ENCODE assay signal across 8 cellular contexts in genomic region chr12:57519758-57520007, GRCh38. TPM values are rescaled to one million over a fixed set of nuclear protein-coding genes. Genes with fewer than 3 reads are reported as not detected.
DNase-seq lines count a peak whose midpoint lies in the region; ATAC-seq and TF ChIP-seq lines count a peak whose summit lies in the region.

No MANE protein-coding gene starts in this region.

- intact Hi-C loops in activated CD8-positive, alpha-beta T cell treated with anti-CD3 and anti-CD28 coated beads for 36 hours (cut with micrococcal nuclease), result loop anchor here (5.0 kb wide), 1 partner anchor 42 kb away; the partner anchor contains the start of gene ARHGAP9

- POLR2A ChIA-PET in activated CD8-positive, alpha-beta T cell treated with anti-CD3 and anti-CD28 coated beads for 36 hours (lab: Charles Lee), result interaction anchor here (0.6 to 5.7 kb wide), 11 partner anchors 10 to 290 kb away, joined by 3 to 50 read pairs (median 4); partner anchors contain the start of genes DCTN2, MARS1, OS9 and SHMT2

- H3K27me3 ChIP-seq in gastroesophageal sphincter, result no peaks in the 10 kb centered on the region
- H3K27me3 ChIP-seq in smooth muscle cell (ENCODE audit: low read depth), result no peaks in the 10 kb centered on the region

- no peak for TF ChIP-seq CTCF in activated CD8-positive, alpha-beta T cell treated with anti-CD3 and anti-CD28 coated beads for 36 hours (IDR thresholded peaks at IDR 0.05)
- TF ChIP-seq CTCF in gastroesophageal sphincter (IDR thresholded peaks at IDR 0.05), result no peak
- TF ChIP-seq CTCF in smooth muscle cell (IDR thresholded peaks at IDR 0.05; ENCODE audit: borderline replicate concordance, insufficient read depth, poor library complexity, severe bottlenecking), result no peak

- no peak overlapping the region for H2AFZ ChIP-seq in smooth muscle cell (ENCODE audit: low read depth)

- H3K4me3 ChIP-seq in gastroesophageal sphincter, result peak overlapping the region; percentile 74 to 79
- H3K4me3 ChIP-seq in smooth muscle cell, result peak overlapping the region; percentile 89

- H3K27ac Mint-ChIP-seq in activated CD8-positive, alpha-beta T cell treated with anti-CD3 and anti-CD28 coated beads for 36 hours, result peak overlapping the region; percentile 99

- H3K4me1 Mint-ChIP-seq in activated CD8-positive, alpha-beta T cell treated with anti-CD3 and anti-CD28 coated beads for 36 hours (ENCODE audit: low read depth), result peaks cover 61% of the 10 kb centered on the region

- peaks cover 39% of the 10 kb centered on the region for H3K79me2 ChIP-seq in smooth muscle cell (ENCODE audit: low read depth)

- H3K4me1 ChIP-seq in gastroesophageal sphincter (peaks cover 5 to 72% (median 47%) of the 10 kb centered on the region in 3 donors), smooth muscle cell (ENCODE audit: low read depth) (peaks cover 34% of the 10 kb centered on the region)

- no peak for TF ChIP-seq POLR2A in gastroesophageal sphincter (IDR thresholded peaks at IDR 0.05)

- peak overlapping the region; percentile 88 for H3K4me2 ChIP-seq in smooth muscle cell

- peak overlapping the region; percentile 93 to 99 (median 98) for H3K27ac ChIP-seq in gastroesophageal sphincter
- peak overlapping the region; percentile 98 for H3K27ac ChIP-seq in smooth muscle cell (ENCODE audit: low read depth)

- peak overlapping the region; percentile 95 for H3K4me3 Mint-ChIP-seq in activated CD8-positive, alpha-beta T cell treated with anti-CD3 and anti-CD28 coated beads for 36 hours

- no peak for TF ChIP-seq EP300 in gastroesophageal sphincter (IDR thresholded peaks at IDR 0.05)

- H3K36me3 Mint-ChIP-seq in activated CD8-positive, alpha-beta T cell treated with anti-CD3 and anti-CD28 coated beads for 36 hours (ENCODE audit: low read depth), result peaks cover 57% of the 10 kb centered on the region

- H3K9ac ChIP-seq in smooth muscle cell (ENCODE audit: low read depth), result peak overlapping the region; percentile 98

- WGBS in gastroesophageal sphincter (ENCODE audit: low coverage in 1 of 2), 2 donors, result 0% methylated on average over 2 of the region's 3 CpGs; no CpG with 5 or more reads in 1 of the 2 donors
- 8% methylated on average over 3 of the region's 3 CpGs for WGBS in smooth muscle cell (ENCODE audit: low lambda C conversion rate)

- peaks cover 49% of the 10 kb centered on the region for H4K20me1 ChIP-seq in smooth muscle cell (ENCODE audit: low read depth)

- H3K27me3 Mint-ChIP-seq in activated CD8-positive, alpha-beta T cell treated with anti-CD3 and anti-CD28 coated beads for 36 hours, result no peaks in the 10 kb centered on the region

- H3K36me3 ChIP-seq in gastroesophageal sphincter, result peaks cover 5 to 38% of the 10 kb centered on the region in 2 donors
- H3K36me3 ChIP-seq in smooth muscle cell (ENCODE audit: low read depth), result peaks cover 5% of the 10 kb centered on the region

- H3K9me3 Mint-ChIP-seq in activated CD8-positive, alpha-beta T cell treated with anti-CD3 and anti-CD28 coated beads for 36 hours, result no peaks in the 10 kb centered on the region

- ATAC-seq in activated CD8-positive, alpha-beta T cell treated with anti-CD3 and anti-CD28 coated beads for 36 hours, result no peak
- no peak for ATAC-seq in gastroesophageal sphincter
- ATAC-seq in GM19328 (IDR thresholded peaks at IDR 0.05; ENCODE audit: unreplicated experiment), result no peak

- peaks cover 67% of the 10 kb centered on the region for H3F3A ChIP-seq in smooth muscle cell (ENCODE audit: low read depth)

- DNase-seq in SIG-M5 treated with dmso at 0.1 percent for 504 hours (lab: John Stamatoyannopoulos, UW; ENCODE audit: unreplicated experiment) (peak; percentile 43), SIG-M5 (lab: John Stamatoyannopoulos, UW) (no peak), smooth muscle cell (lab: John Stamatoyannopoulos, UW; ENCODE audit: unreplicated experiment) (no peak), medulla oblongata (ENCODE audit: extremely low spot score) (no peak), HK-2 (ENCODE audit: unreplicated experiment) (no peak)
- peak; percentile 30 for DNase-seq in activated CD8-positive, alpha-beta T cell treated with anti-CD3 and anti-CD28 coated beads for 36 hours

- H3K9me3 ChIP-seq in gastroesophageal sphincter, result no peaks in the 10 kb centered on the region
- H3K9me3 ChIP-seq in smooth muscle cell (replicated peaks; ENCODE audit: low read depth), result no peaks in the 10 kb centered on the region

- CTCF ChIA-PET in activated CD8-positive, alpha-beta T cell treated with anti-CD3 and anti-CD28 coated beads for 36 hours (lab: Charles Lee), result interaction anchor here (1.5 to 2.6 kb wide), 2 partner anchors 43 to 61 kb away, joined by 7 read pairs; no protein-coding TSS in a partner anchor

RNA-seq across cellular contexts. Expression of gene DDIT3, which starts 0.6 kb away (rescaled TPM):
- total RNA-seq in activated CD8-positive, alpha-beta T cell treated with anti-CD3 and anti-CD28 coated beads for 36 hours, result 10 to 100 TPM; 28.0 TPM
- total RNA-seq in gastroesophageal sphincter (10 to 100 TPM; 17.7 to 41.2 (median 36.5) TPM), smooth muscle cell (25.8 and 28.4 TPM in 2 replicates)
- polyA plus RNA-seq in smooth muscle cell, result 27.8 and 43.5 TPM in 2 replicates

RNA-seq across cellular contexts. Expression of gene MBD6, which starts 2.9 kb away (rescaled TPM):
- total RNA-seq in activated CD8-positive, alpha-beta T cell treated with anti-CD3 and anti-CD28 coated beads for 36 hours, result 10 to 100 TPM; 46.5 to 47.3 TPM
- 10 to 100 TPM in 3 of 4 donors, 1 to 10 TPM in 1; 8.9 to 22.6 (median 19.7) TPM for total RNA-seq in gastroesophageal sphincter
- total RNA-seq in smooth muscle cell, result 3.7 and 9.1 TPM in 2 replicates
- polyA plus RNA-seq in smooth muscle cell, result 11.7 and 18.4 TPM in 2 replicates

RNA-seq across cellular contexts. Expression of gene DCTN2, which starts 27.3 kb away (rescaled TPM):
- 10 to 100 TPM; 66.2 to 68.6 TPM for total RNA-seq in activated CD8-positive, alpha-beta T cell treated with anti-CD3 and anti-CD28 coated beads for 36 hours
- total RNA-seq in gastroesophageal sphincter (100 to 1,000 TPM; 138 to 204 (median 182) TPM), smooth muscle cell (88.0 and 107 TPM in 2 replicates)
- polyA plus RNA-seq in smooth muscle cell, result 119 and 127 TPM in 2 replicates

RNA-seq across cellular contexts. Expression of gene KIF5A, which starts 30.2 kb away (rescaled TPM):
- total RNA-seq in activated CD8-positive, alpha-beta T cell treated with anti-CD3 and anti-CD28 coated beads for 36 hours, result 1 to 10 TPM; 1.2 to 1.3 TPM
- 1 to 10 TPM in 3 of 4 donors, under 1 TPM in 1; 0.89 to 4.7 (median 1.6) TPM for total RNA-seq in gastroesophageal sphincter
- total RNA-seq in smooth muscle cell, result 2.2 and 2.8 TPM in 2 replicates
- polyA plus RNA-seq in smooth muscle cell, result 0.34 and 0.53 TPM in 2 replicates

RNA-seq across cellular contexts. Expression of gene MARS1, which starts 31.8 kb away (rescaled TPM):
- 100 to 1,000 TPM; 343 to 345 TPM for total RNA-seq in activated CD8-positive, alpha-beta T cell treated with anti-CD3 and anti-CD28 coated beads for 36 hours
- 100 to 1,000 TPM in 1 of 4 donors, 10 to 100 TPM in 3; 67.4 to 209 (median 81.7) TPM for total RNA-seq in gastroesophageal sphincter
- total RNA-seq in smooth muscle cell, result 192 and 629 TPM in 2 replicates
- 186 and 187 TPM in 2 replicates for polyA plus RNA-seq in smooth muscle cell

Comparison
In these comparisons a context has a peak if more than half of its experiments do, and no peak if none do; other contexts are left out.
1. DNase-seq: peak in SIG-M5 treated with dmso at 0.1 percent for 504 hours (single experiment) and activated CD8-positive, alpha-beta T cell treated with anti-CD3 and anti-CD28 coated beads for 36 hours (single experiment); none in SIG-M5 (single experiment), smooth muscle cell (single experiment), medulla oblongata (single experiment) and HK-2 (single experiment).